ENCODE assay signal across 1 cellular context in the genomic region with DNA sequence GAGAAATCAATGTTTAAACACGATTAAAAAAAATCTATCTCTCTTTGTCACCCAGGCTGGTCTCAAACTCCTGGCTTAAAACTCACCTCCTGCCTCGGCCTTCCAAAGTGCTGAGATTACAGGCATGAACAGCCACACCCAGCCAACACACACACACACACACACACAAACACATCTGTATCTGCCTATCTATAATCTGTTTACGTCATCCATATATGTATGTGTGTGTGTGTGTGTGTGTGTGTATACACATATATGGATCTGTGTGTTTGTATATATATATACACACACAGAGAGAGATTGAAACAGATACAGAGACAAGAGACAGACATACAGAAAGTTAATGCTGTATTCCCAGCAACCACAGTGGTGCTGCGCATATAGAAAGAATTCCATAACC.
TF ChIP-seq lines count a peak whose summit lies in the region.

No MANE protein-coding gene starts in this region.

TF ChIP-seq in K562, 482 proteins besides CTCF, POLR2A, EP300 and RAD21 (continued from another document):
- peak; percentile 74 for TF ChIP-seq FOXJ2 (tag; IDR thresholded peaks at IDR 0.05)
- no peak for TF ChIP-seq SNRNP70 (optimal IDR thresholded peaks at IDR 0.05; ENCODE audit: low read depth, low read length)
- no peak for TF ChIP-seq JUN (IDR thresholded peaks at IDR 0.05; ENCODE audit: borderline replicate concordance, low read depth, low read length)
- TF ChIP-seq JUN (CRISPR knock-in tag; IDR thresholded peaks at IDR 0.05; ENCODE audit: borderline replicate concordance): no peak
